In the genomic region with DNA sequence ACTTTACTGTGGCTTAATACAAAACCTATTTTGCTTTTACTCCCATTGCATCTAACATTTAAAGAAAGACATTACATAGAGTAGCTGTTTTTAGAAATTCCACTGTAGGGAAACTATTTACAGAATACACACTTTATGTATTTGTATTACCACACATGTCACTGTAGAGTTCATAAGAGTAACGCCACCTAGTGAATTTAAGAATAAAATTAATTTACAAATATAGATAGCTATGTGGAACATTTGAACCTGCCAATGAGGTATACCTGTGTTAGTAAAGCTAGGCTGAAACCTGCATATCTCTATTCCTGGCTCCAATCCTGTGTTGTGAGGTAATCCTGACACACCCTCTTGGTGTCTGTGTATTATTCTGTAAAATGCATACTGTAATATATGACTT, we compare ENCODE assay signal across 12 cellular contexts.
DNase-seq lines count a peak whose midpoint lies in the region; ATAC-seq, FAIRE-seq and TF ChIP-seq lines count a peak whose summit lies in the region.
"Had no signal": no experiment of that assay in that cellular context is flagged by ENCODE, and none has a peak within 500 bp of the region (broad histone marks: within the 10 kb centered on the region; RNA-seq: fewer than 3 reads in every experiment).

No MANE protein-coding gene starts in this region.

- peaks cover 5% of the 10 kb centered on the region for H3K36me3 Mint-ChIP-seq in natural killer cell treated with Interleukin-12 subunit alpha and Interleukin-12 subunit beta and Interleukin-15 and Interleukin-18, amount 100 ng/mL, for 72 hours
- no peaks in the 10 kb centered on the region for H3K36me3 Mint-ChIP-seq in natural killer cell

- no peaks in the 10 kb centered on the region for H3K27me3 ChIP-seq in RWPE2 (ENCODE audit: insufficient read depth, poor library complexity, severe bottlenecking)

- H3K4me3 Mint-ChIP-seq in natural killer cell treated with Interleukin-12 subunit alpha and Interleukin-12 subunit beta and Interleukin-15 and Interleukin-18, amount 100 ng/mL, for 72 hours: peak overlapping the region; percentile 61
- H3K4me3 Mint-ChIP-seq in natural killer cell: no peak overlapping the region

- DNase-seq in natural killer cell treated with Interleukin-12 subunit alpha and Interleukin-12 subunit beta and Interleukin-15 and Interleukin-18, amount 100 ng/mL, for 72 hours (ENCODE audit: low spot score): no peak
- DNase-seq in natural killer cell (no peak), RWPE2 (ENCODE audit: low spot score) (no peak), epithelial cell of prostate (ENCODE audit: low read depth, low spot score) (no peak), urothelium cell line (ENCODE audit: low spot score) (no peak), NCI-H1417 (lab: John Stamatoyannopoulos, UW) (no peak)
- no peak for DNase-seq in stimulated activated CD4-positive, alpha-beta T cell treated with anti-CD3 and anti-CD28 coated beads, Interleukin-1b, Interleukin-23, amount 100 ng/mL, for 48 hours
- DNase-seq: central memory CD4-positive, alpha-beta T cell; NCI-H1048; posterior cingulate gyrus; T1000 had no signal

- no peak for TF ChIP-seq CTCF in natural killer cell (IDR thresholded peaks at IDR 0.05)
- TF ChIP-seq CTCF in RWPE2 (IDR thresholded peaks at IDR 0.05; ENCODE audit: poor library complexity, severe bottlenecking): peak; percentile 56

- peak overlapping the region in 1 of 2 donors; percentile 48 for H3K27ac Mint-ChIP-seq in natural killer cell treated with Interleukin-12 subunit alpha and Interleukin-12 subunit beta and Interleukin-15 and Interleukin-18, amount 100 ng/mL, for 72 hours
- no peak overlapping the region for H3K27ac Mint-ChIP-seq in natural killer cell

- intact Hi-C loops in natural killer cell (cut with micrococcal nuclease): no loop called here

- no peak overlapping the region for H3K4me3 ChIP-seq in RWPE2 (ENCODE audit: severe bottlenecking)

- peak; percentile 68 for FAIRE-seq in urothelium cell line (lab: Jason Lieb, UNC)

- H3K9me3 ChIP-seq in RWPE2 (ENCODE audit: severe bottlenecking): no peaks in the 10 kb centered on the region

- H3K4me1 ChIP-seq in RWPE2 (ENCODE audit: insufficient read depth, poor library complexity, severe bottlenecking): peaks cover 29% of the 10 kb centered on the region

- no peaks in the 10 kb centered on the region for H3K9me3 Mint-ChIP-seq in natural killer cell treated with Interleukin-12 subunit alpha and Interleukin-12 subunit beta and Interleukin-15 and Interleukin-18, amount 100 ng/mL, for 72 hours
- no peaks in the 10 kb centered on the region for H3K9me3 Mint-ChIP-seq in natural killer cell

- no peak for ATAC-seq in natural killer cell treated with Interleukin-12 subunit alpha and Interleukin-12 subunit beta and Interleukin-15 and Interleukin-18, amount 100 ng/mL, for 72 hours
- ATAC-seq in natural killer cell (no peak), RWPE2 (ENCODE audit: low read depth) (peak; percentile 14; the same call in 1 of the 3 replicates), HG02610 (IDR thresholded peaks at IDR 0.05; ENCODE audit: unreplicated experiment) (no peak)

- peak overlapping the region; percentile 83 for H3K27ac ChIP-seq in RWPE2 (ENCODE audit: poor library complexity, severe bottlenecking)
- peak overlapping the region; percentile 91 for H3K27ac ChIP-seq in epithelial cell of prostate

- H3K27me3 Mint-ChIP-seq in natural killer cell treated with Interleukin-12 subunit alpha and Interleukin-12 subunit beta and Interleukin-15 and Interleukin-18, amount 100 ng/mL, for 72 hours: peaks cover 22 to 25% of the 10 kb centered on the region in 2 donors
- H3K27me3 Mint-ChIP-seq in natural killer cell (ENCODE audit: low read depth in 2 of 2): peaks cover 27 to 46% of the 10 kb centered on the region in 2 donors

- H3K4me1 Mint-ChIP-seq in natural killer cell treated with Interleukin-12 subunit alpha and Interleukin-12 subunit beta and Interleukin-15 and Interleukin-18, amount 100 ng/mL, for 72 hours (ENCODE audit: low read depth in 2 of 2): peaks cover 13 to 52% of the 10 kb centered on the region in 2 donors
- peaks cover 15 to 21% of the 10 kb centered on the region in 2 donors for H3K4me1 Mint-ChIP-seq in natural killer cell

- H3K36me3 ChIP-seq in RWPE2 (ENCODE audit: low read depth): no peaks in the 10 kb centered on the region
